ENCODE assay signal across 21 cellular contexts in the genomic region with DNA sequence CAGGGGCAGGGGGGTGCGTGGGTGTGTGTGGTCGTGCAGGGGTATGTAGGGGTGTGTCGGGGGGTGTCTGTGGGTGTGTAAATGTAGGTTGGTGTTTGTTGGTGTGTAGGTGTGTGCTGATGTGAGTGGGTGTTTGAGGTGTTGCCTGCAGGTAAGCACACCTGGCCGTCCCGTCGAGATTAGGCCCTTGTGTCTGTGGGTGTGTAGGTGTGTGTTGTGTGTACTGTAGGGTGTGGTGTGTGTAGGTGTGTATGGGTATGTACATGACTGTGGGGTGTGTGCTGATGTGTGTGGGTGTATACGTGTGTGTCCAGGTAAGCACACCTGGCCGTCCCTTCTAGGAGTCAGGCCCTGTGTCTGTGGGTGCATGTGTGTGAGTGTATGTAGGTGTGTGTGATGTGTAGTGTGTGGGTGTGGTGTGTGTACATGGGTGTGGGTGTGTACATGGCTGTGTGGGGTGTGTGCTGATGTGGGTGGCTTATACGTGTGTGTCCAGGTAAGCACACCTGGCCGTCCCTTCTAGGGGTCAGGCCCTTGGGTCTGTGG.
"Had no signal": no experiment of that assay in that cellular context is flagged by ENCODE, and none has a peak within 500 bp of the region (broad histone marks: within the 10 kb centered on the region; RNA-seq: fewer than 3 reads in every experiment).

No MANE protein-coding gene starts in this region.

- H3K4me3 Mint-ChIP-seq: activated T-cell treated with anti-CD3 and anti-CD28 coated beads, Interleukin-2, amount 50 U/mL, for 24 hours; activated T-helper 17 cell treated with anti-CD3 and anti-CD28 coated beads, Interleukin-2, amount 50 U/mL, for 72 hours; central memory CD8-positive, alpha-beta T cell; naive B cell had no signal

- H3K9me3 ChIP-seq: ascending aorta, colonic mucosa, esophagus squamous epithelium, gastrocnemius medialis, ovary, psoas muscle, right atrium auricular region had no signal

- H3K4me3 ChIP-seq: ascending aorta, colonic mucosa, esophagus squamous epithelium, gastrocnemius medialis, ovary, psoas muscle, right atrium auricular region, spleen had no signal

- H3K4me1 Mint-ChIP-seq: activated T-helper 17 cell treated with anti-CD3 and anti-CD28 coated beads, Interleukin-2, amount 50 U/mL, for 72 hours; central memory CD8-positive, alpha-beta T cell; naive B cell had no signal

- ATAC-seq: activated CD4-positive, CD25-positive, alpha-beta regulatory T cell treated with anti-CD3 and anti-CD28 coated beads, Interleukin-2, amount 50 U/mL, for 24 hours; activated naive CD4-positive, alpha-beta T cell treated with anti-CD3 and anti-CD28 coated beads, Interleukin-2, amount 50 U/mL, for 72 hours; activated T-helper 17 cell treated with anti-CD3 and anti-CD28 coated beads, Interleukin-2, amount 50 U/mL, for 72 hours; gastrocnemius medialis; left cardiac atrium; psoas muscle; stimulated activated naive CD8-positive, alpha-beta T cell treated with anti-CD3 and anti-CD28 coated beads, Interleukin-15, Interleukin-2, amounts not matched to agents 100 U/mL and 50 U/mL, for 24 hours had no signal

- H3K27me3 Mint-ChIP-seq: activated T-cell treated with anti-CD3 and anti-CD28 coated beads, Interleukin-2, amount 50 U/mL, for 24 hours; activated T-helper 17 cell treated with anti-CD3 and anti-CD28 coated beads, Interleukin-2, amount 50 U/mL, for 72 hours; central memory CD8-positive, alpha-beta T cell; naive B cell had no signal

- H3K9me3 Mint-ChIP-seq: activated naive CD4-positive, alpha-beta T cell treated with anti-CD3 and anti-CD28 coated beads, Interleukin-2, amount 50 U/mL, for 72 hours; activated T-cell treated with anti-CD3 and anti-CD28 coated beads, Interleukin-2, amount 50 U/mL, for 24 hours; activated T-helper 17 cell treated with anti-CD3 and anti-CD28 coated beads, Interleukin-2, amount 50 U/mL, for 72 hours; central memory CD8-positive, alpha-beta T cell had no signal

- H3K27me3 ChIP-seq: ascending aorta, colonic mucosa, esophagus squamous epithelium, gastrocnemius medialis, ovary, right atrium auricular region, spleen had no signal

- DNase-seq: activated CD8-positive, alpha-beta memory T cell treated with anti-CD3 and anti-CD28 coated beads for 24 hours; activated CD8-positive, alpha-beta memory T cell treated with anti-CD3 and anti-CD28 coated beads, Interleukin-2, amount 50 U/mL, for 4 hours; activated T-cell treated with anti-CD3 and anti-CD28 coated beads, Interleukin-2, amount 50 U/mL, for 24 hours; colonic mucosa; esophagus squamous epithelium; gastrocnemius medialis; head of caudate nucleus; left cardiac atrium; naive B cell; ovary; psoas muscle; spleen; stimulated activated CD4-positive, alpha-beta T cell treated with anti-CD3 and anti-CD28 coated beads, Interleukin-4, amount 100 ng/mL, for 24 hours; stimulated activated naive CD8-positive, alpha-beta T cell treated with anti-CD3 and anti-CD28 coated beads, Interleukin-15, Interleukin-2, amounts not matched to agents 100 U/mL and 50 U/mL, for 24 hours had no signal

- FAIRE-seq: islet of Langerhans had no signal

- H3K4me1 ChIP-seq: ascending aorta, colonic mucosa, psoas muscle, right atrium auricular region, spleen had no signal

- H3K36me3 Mint-ChIP-seq: activated naive CD4-positive, alpha-beta T cell treated with anti-CD3 and anti-CD28 coated beads, Interleukin-2, amount 50 U/mL, for 72 hours; naive B cell had no signal

- H3K36me3 ChIP-seq: colonic mucosa, ovary had no signal

- H3K27ac Mint-ChIP-seq: activated naive CD4-positive, alpha-beta T cell treated with anti-CD3 and anti-CD28 coated beads, Interleukin-2, amount 50 U/mL, for 72 hours; activated T-cell treated with anti-CD3 and anti-CD28 coated beads, Interleukin-2, amount 50 U/mL, for 24 hours; activated T-helper 17 cell treated with anti-CD3 and anti-CD28 coated beads, Interleukin-2, amount 50 U/mL, for 72 hours had no signal
